8 cellular contexts compared by ENCODE assay signal in the genomic region with DNA sequence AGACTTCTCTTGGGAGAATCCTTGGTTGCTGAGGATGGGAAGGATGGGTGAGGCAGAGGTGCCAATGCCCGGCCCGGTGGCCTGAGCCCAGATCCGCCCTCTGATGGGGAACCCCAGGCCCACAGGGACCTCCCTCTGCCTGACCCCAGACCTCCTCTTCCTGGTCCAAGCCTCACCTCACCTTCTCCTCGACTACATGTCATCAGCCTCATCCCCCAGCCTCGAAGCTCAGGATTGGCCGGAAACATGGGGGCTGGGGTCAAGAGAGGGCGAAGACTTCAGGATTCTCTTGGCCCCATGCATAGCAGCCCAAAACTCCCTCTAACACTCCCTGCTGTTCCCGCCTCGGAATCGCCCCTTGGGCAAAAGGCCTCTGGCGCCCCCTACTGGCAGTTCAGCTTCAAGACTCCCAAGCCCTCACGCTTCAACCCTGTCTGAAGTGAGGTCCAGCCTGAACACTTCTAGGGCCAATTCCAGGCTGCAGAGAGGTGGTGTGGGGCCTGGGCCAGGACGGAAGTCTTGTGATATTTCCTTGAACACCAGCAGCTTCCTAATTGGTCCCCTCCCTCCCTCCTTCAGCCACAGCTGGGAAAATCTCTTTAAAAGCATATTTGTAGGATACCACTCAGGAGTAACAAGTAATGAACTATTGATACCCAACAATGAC. TPM values are rescaled to one million over a fixed set of nuclear protein-coding genes. Genes with fewer than 3 reads are reported as not detected.
A peak's percentile ranks its signal among the peaks of the same experiment; 100 is the strongest.
DNase-seq lines count a peak whose midpoint lies in the region; ATAC-seq and TF ChIP-seq lines count a peak whose summit lies in the region.

No MANE protein-coding gene starts in this region.

- ATAC-seq in stimulated activated naive CD8-positive, alpha-beta T cell treated with anti-CD3 and anti-CD28 coated beads, Interleukin-15, amount 100 ng/mL, for 72 hours, result peak; percentile 96
- no peak for ATAC-seq in HG03095 (IDR thresholded peaks at IDR 0.05; ENCODE audit: unreplicated experiment)

- H3K4me1 Mint-ChIP-seq in activated T-helper 1 cell treated with anti-CD3 and anti-CD28 coated beads, Interleukin-12 subunit alpha, Interleukin-12 subunit beta, Interleukin-2, Interleukin-4 antibody, amounts not matched to agents 30 ng/mL and 10 ng/mL and 1 ng/mL, durations not matched to agents 14 hours and 24 hours and 36 hours (ENCODE audit: low read depth), result peaks cover 24% of the 10 kb centered on the region
- H3K4me1 Mint-ChIP-seq in neural crest cell, result no peaks in the 10 kb centered on the region
- peaks cover 46% of the 10 kb centered on the region for H3K4me1 Mint-ChIP-seq in stimulated activated naive CD8-positive, alpha-beta T cell treated with anti-CD3 and anti-CD28 coated beads, Interleukin-15, amount 100 ng/mL, for 72 hours

- peaks cover 6% of the 10 kb centered on the region for H3K27me3 ChIP-seq in fibroblast of lung (ENCODE audit: control insufficient read depth, insufficient read depth, low read length)

- H3K27me3 Mint-ChIP-seq in activated T-helper 1 cell treated with anti-CD3 and anti-CD28 coated beads, Interleukin-12 subunit alpha, Interleukin-12 subunit beta, Interleukin-2, Interleukin-4 antibody, amounts not matched to agents 30 ng/mL and 10 ng/mL and 1 ng/mL, durations not matched to agents 14 hours and 24 hours and 36 hours (ENCODE audit: insufficient read depth), result peaks cover 12% of the 10 kb centered on the region
- peaks cover 13% of the 10 kb centered on the region for H3K27me3 Mint-ChIP-seq in neural crest cell (ENCODE audit: low read depth)
- peaks cover 24% of the 10 kb centered on the region for H3K27me3 Mint-ChIP-seq in stimulated activated naive CD8-positive, alpha-beta T cell treated with anti-CD3 and anti-CD28 coated beads, Interleukin-15, amount 100 ng/mL, for 72 hours

- H3K9me3 Mint-ChIP-seq in activated T-helper 1 cell treated with anti-CD3 and anti-CD28 coated beads, Interleukin-12 subunit alpha, Interleukin-12 subunit beta, Interleukin-2, Interleukin-4 antibody, amounts not matched to agents 30 ng/mL and 10 ng/mL and 1 ng/mL, durations not matched to agents 14 hours and 24 hours and 36 hours, result no peaks in the 10 kb centered on the region
- H3K9me3 Mint-ChIP-seq in neural crest cell, result no peaks in the 10 kb centered on the region
- H3K9me3 Mint-ChIP-seq in stimulated activated naive CD8-positive, alpha-beta T cell treated with anti-CD3 and anti-CD28 coated beads, Interleukin-15, amount 100 ng/mL, for 72 hours, result no peaks in the 10 kb centered on the region

- H3K36me3 ChIP-seq in fibroblast of lung (ENCODE audit: control insufficient read depth, insufficient read depth, low read length), result no peaks in the 10 kb centered on the region

- H3K9me3 ChIP-seq in fibroblast of lung (ENCODE audit: control insufficient read depth, insufficient read depth, low read depth, low read length), result no peaks in the 10 kb centered on the region

- no peak overlapping the region for H3K4me3 Mint-ChIP-seq in activated T-helper 1 cell treated with anti-CD3 and anti-CD28 coated beads, Interleukin-12 subunit alpha, Interleukin-12 subunit beta, Interleukin-2, Interleukin-4 antibody, amounts not matched to agents 30 ng/mL and 10 ng/mL and 1 ng/mL, durations not matched to agents 14 hours and 24 hours and 36 hours
- H3K4me3 Mint-ChIP-seq in neural crest cell, result no peak overlapping the region
- H3K4me3 Mint-ChIP-seq in stimulated activated naive CD8-positive, alpha-beta T cell treated with anti-CD3 and anti-CD28 coated beads, Interleukin-15, amount 100 ng/mL, for 72 hours, result peak overlapping the region in 1 of 2 donors; percentile 63

- no peak overlapping the region for H3K4me2 ChIP-seq in fibroblast of lung (ENCODE audit: extremely low read depth, insufficient read depth, low read length)

- no peak overlapping the region for H2AFZ ChIP-seq in fibroblast of lung (ENCODE audit: low read length)

- no peaks in the 10 kb centered on the region for H3K36me3 Mint-ChIP-seq in activated T-helper 1 cell treated with anti-CD3 and anti-CD28 coated beads, Interleukin-12 subunit alpha, Interleukin-12 subunit beta, Interleukin-2, Interleukin-4 antibody, amounts not matched to agents 30 ng/mL and 10 ng/mL and 1 ng/mL, durations not matched to agents 14 hours and 24 hours and 36 hours (ENCODE audit: low read depth)
- H3K36me3 Mint-ChIP-seq in neural crest cell (ENCODE audit: low read depth), result no peaks in the 10 kb centered on the region

- H3K9ac ChIP-seq in fibroblast of lung (ENCODE audit: insufficient read depth, low read length), result no peak overlapping the region

- intact Hi-C loops in activated T-helper 1 cell treated with anti-CD3 and anti-CD28 coated beads, Interleukin-12 subunit alpha, Interleukin-12 subunit beta, Interleukin-2, Interleukin-4 antibody, amounts not matched to agents 30 ng/mL and 10 ng/mL and 1 ng/mL, durations not matched to agents 14 hours and 24 hours and 36 hours (cut with micrococcal nuclease), result loop anchor here (1.0 to 5.0 kb wide), 5 partner anchors 68 to 248 kb away; a partner anchor contains a TSS

- H4K20me1 ChIP-seq in fibroblast of lung (ENCODE audit: control insufficient read depth, extremely low read depth, insufficient read depth, low read length), result no peaks in the 10 kb centered on the region

- POLR2A ChIA-PET in GM10248 (lab: Yijun Ruan, JAX), result no interaction called here

- H3K27ac Mint-ChIP-seq in activated T-helper 1 cell treated with anti-CD3 and anti-CD28 coated beads, Interleukin-12 subunit alpha, Interleukin-12 subunit beta, Interleukin-2, Interleukin-4 antibody, amounts not matched to agents 30 ng/mL and 10 ng/mL and 1 ng/mL, durations not matched to agents 14 hours and 24 hours and 36 hours, result peak overlapping the region; percentile 77
- H3K27ac Mint-ChIP-seq in neural crest cell (ENCODE audit: unreplicated experiment), result no peak overlapping the region
- H3K27ac Mint-ChIP-seq in stimulated activated naive CD8-positive, alpha-beta T cell treated with anti-CD3 and anti-CD28 coated beads, Interleukin-15, amount 100 ng/mL, for 72 hours, result peak overlapping the region; percentile 30 to 87

- CTCF ChIA-PET in GM10248 (lab: Yijun Ruan, JAX), result interaction anchor here (0.7 to 20.9 kb wide), 37 partner anchors 11 to 250 kb away, joined by 3 to 497 read pairs (median 6); a partner anchor contains a TSS

- H3K4me1 ChIP-seq in fibroblast of lung (ENCODE audit: control insufficient read depth, extremely low read depth, insufficient read depth, low read length), result no peaks in the 10 kb centered on the region

- H3K79me2 ChIP-seq in fibroblast of lung (ENCODE audit: control insufficient read depth, insufficient read depth, low read length), result no peaks in the 10 kb centered on the region

- H3K4me3 ChIP-seq in fibroblast of lung (replicated peaks in 1 of 4; ENCODE audit: control extremely low read depth in 1 of 4, insufficient read depth in 1 of 4, low read depth in 3 of 4, low read length in 4 of 4), result no peak overlapping the region

- TF ChIP-seq CTCF in GM10248 (IDR thresholded peaks at IDR 0.05; ENCODE audit: control extremely low read depth, extremely low read depth, low read depth, missing control alignments) (peak; percentile 96), fibroblast of lung (conservative IDR thresholded peaks at IDR 0.05 in 1 of 2, IDR thresholded peaks at IDR 0.05 in 1 of 2; ENCODE audit: low read depth in 1 of 2, low read length in 2 of 2) (peak; percentile 99), neural crest cell (conservative IDR thresholded peaks at IDR 0.05) (peak; percentile 98)

- H3K27ac ChIP-seq in fibroblast of lung (ENCODE audit: insufficient read depth, low read length), result no peak overlapping the region

- DNase-seq in GM10248 (ENCODE audit: extremely low spot score), result peak; percentile 89
- DNase-seq in LoVo (ENCODE audit: low spot score), result peak; percentile 86
- peak; percentile 87 for DNase-seq in RPMI8226
- peak; percentile 81 for DNase-seq in activated T-helper 1 cell treated with anti-CD3 and anti-CD28 coated beads, Interleukin-12 subunit alpha, Interleukin-12 subunit beta, Interleukin-2, Interleukin-4 antibody, amounts not matched to agents 30 ng/mL and 10 ng/mL and 1 ng/mL, durations not matched to agents 14 hours and 24 hours and 36 hours (ENCODE audit: low spot score)
- DNase-seq in fibroblast of lung (ENCODE audit: low read depth in 2 of 2), result peak; percentile 58 to 84
- DNase-seq in neural crest cell (ENCODE audit: low read depth, low spot score), result peak; percentile 94
- peak; percentile 86 to 87 for DNase-seq in stimulated activated naive CD8-positive, alpha-beta T cell treated with anti-CD3 and anti-CD28 coated beads, Interleukin-15, amount 100 ng/mL, for 72 hours

RNA-seq across cellular contexts. Expression of a gene that starts 47.2 kb away (rescaled TPM):
- 47.9 and 59.1 TPM in 2 replicates for total RNA-seq in activated T-helper 1 cell treated with anti-CD3 and anti-CD28 coated beads, Interleukin-12 subunit alpha, Interleukin-12 subunit beta, Interleukin-2, Interleukin-4 antibody, amounts not matched to agents 30 ng/mL and 10 ng/mL and 1 ng/mL, durations not matched to agents 14 hours and 24 hours and 36 hours
- total RNA-seq in fibroblast of lung, result 1.5 and 3.3 TPM in 2 replicates
- polyA plus RNA-seq in fibroblast of lung, result 0.57 and 0.95 TPM in 2 replicates
- 0.57 and 1.3 TPM in 2 replicates for polyA plus RNA-seq in fibroblast of lung (2012)
- polyA minus RNA-seq in fibroblast of lung (ENCODE audit: low replicate concordance), result 0.35 and 0.93 TPM in 2 replicates
- 1.4 and 2.5 TPM in 2 replicates for total RNA-seq in neural crest cell

Comparison
In these comparisons a context has a peak if more than half of its experiments do, and no peak if none do; other contexts are left out.
1. RNA of a gene that starts 47.2 kb away (total RNA-seq): 47.9 to 59.1 TPM in activated T-helper 1 cell treated with anti-CD3 and anti-CD28 coated beads, Interleukin-12 subunit alpha, Interleukin-12 subunit beta, Interleukin-2, Interleukin-4 antibody, amounts not matched to agents 30 ng/mL and 10 ng/mL and 1 ng/mL, durations not matched to agents 14 hours and 24 hours and 36 hours; 1.5 to 3.3 TPM in fibroblast of lung and 1.4 to 2.5 TPM in neural crest cell; every median in the first group is over 10 times any median in the second.
2. Peak in every context shown above with its lines, with median percentiles within 50 percentile points of each other: DNase-seq and CTCF ChIP-seq.